In the genomic region with DNA sequence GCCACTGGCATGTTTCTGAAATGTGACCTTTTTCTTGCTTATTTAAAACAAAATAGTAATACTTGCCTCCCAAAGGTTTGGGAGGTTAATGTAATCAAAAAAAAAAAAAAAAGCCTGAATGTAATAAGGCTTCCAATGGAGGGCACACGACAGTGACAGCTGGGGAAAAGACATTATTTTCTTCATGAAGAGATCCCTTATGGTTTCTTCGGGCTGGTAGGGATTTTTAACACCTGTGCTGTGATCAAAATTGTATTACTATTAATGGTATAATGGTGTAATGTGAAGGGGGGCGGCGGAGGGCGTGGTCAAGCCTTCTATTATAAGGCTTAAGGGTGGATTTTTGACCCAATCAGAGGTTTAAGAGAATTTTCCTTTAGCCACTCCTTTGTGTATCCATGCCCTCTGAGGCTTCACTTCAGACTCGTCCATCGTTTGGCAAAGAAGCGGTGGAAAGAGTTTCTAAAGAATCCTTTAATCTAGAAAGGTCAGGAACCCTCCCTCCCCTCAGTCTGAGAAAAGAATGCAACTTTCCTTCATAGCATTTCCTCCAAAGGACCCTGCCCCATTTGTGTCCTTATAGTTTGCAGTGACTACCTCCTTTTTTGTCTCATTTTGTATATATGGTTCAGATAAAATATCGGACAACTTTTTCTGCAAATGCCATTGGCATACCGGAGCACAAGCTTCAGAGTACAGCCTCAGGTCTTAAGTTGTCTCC, we compare ENCODE assay signal across 8 cellular contexts.
DNase-seq lines count a peak whose midpoint lies in the region; ATAC-seq and TF ChIP-seq lines count a peak whose summit lies in the region.

No MANE protein-coding gene starts in this region.

- CTCF ChIA-PET in activated naive CD4-positive, alpha-beta T cell treated with anti-CD3 and anti-CD28 coated beads for 36 hours (lab: Charles Lee), result interaction anchor here (1.0 to 5.1 kb wide), 8 partner anchors 10 to 106 kb away, joined by 4 to 38 read pairs (median 8); partner anchors contain the start of gene CHD2

- H3K27me3 Mint-ChIP-seq in activated naive CD4-positive, alpha-beta T cell treated with anti-CD3 and anti-CD28 coated beads for 36 hours (ENCODE audit: low read depth), result no peaks in the 10 kb centered on the region

- in situ Hi-C loops in HAP-1 (cut with MboI; ENCODE audit: low sequenced_read_pairs), result no loop called here

- no peak for TF ChIP-seq CTCF in ovary (IDR thresholded peaks at IDR 0.05)

- H4K20me1 ChIP-seq in BLaER1, result no peaks in the 10 kb centered on the region

- H3K36me3 ChIP-seq in BLaER1 (no peaks in the 10 kb centered on the region), HAP-1 (replicated peaks) (no peaks in the 10 kb centered on the region), ovary (no peaks in the 10 kb centered on the region)

- H3K9me3 ChIP-seq in BLaER1, result no peaks in the 10 kb centered on the region
- H3K9me3 ChIP-seq in HAP-1, result no peaks in the 10 kb centered on the region
- no peaks in the 10 kb centered on the region for H3K9me3 ChIP-seq in ovary

- H3K4me1 ChIP-seq in BLaER1, result peaks cover 42% of the 10 kb centered on the region
- H3K4me1 ChIP-seq in HAP-1, result peaks cover 30% of the 10 kb centered on the region
- peaks cover 6% of the 10 kb centered on the region for H3K4me1 ChIP-seq in ovary (ENCODE audit: insufficient read depth)

- H3K36me3 Mint-ChIP-seq in activated naive CD4-positive, alpha-beta T cell treated with anti-CD3 and anti-CD28 coated beads for 36 hours (ENCODE audit: low read depth), result peaks cover 6% of the 10 kb centered on the region

- TF ChIP-seq POLR2A in ovary (IDR thresholded peaks at IDR 0.05), result no peak

- 8 to 27% (median 8%) methylated on average over 10 of the region's 10 CpGs for WGBS in ovary, 3 donors

- intact Hi-C loops in activated naive CD4-positive, alpha-beta T cell treated with anti-CD3 and anti-CD28 coated beads for 36 hours (cut with micrococcal nuclease), result no loop called here
- intact Hi-C loops in ovary (cut with DNase I), result no loop called here

- H3K4me1 Mint-ChIP-seq in activated naive CD4-positive, alpha-beta T cell treated with anti-CD3 and anti-CD28 coated beads for 36 hours (ENCODE audit: low read depth), result peaks cover 49% of the 10 kb centered on the region

- H3K27ac Mint-ChIP-seq in activated naive CD4-positive, alpha-beta T cell treated with anti-CD3 and anti-CD28 coated beads for 36 hours, result peak overlapping the region; percentile 99

- H3K27me3 ChIP-seq in BLaER1, result no peaks in the 10 kb centered on the region
- H3K27me3 ChIP-seq in HAP-1 (ENCODE audit: low read depth), result no peaks in the 10 kb centered on the region; the same call in 1 of the 2 replicates
- H3K27me3 ChIP-seq in ovary, result no peaks in the 10 kb centered on the region

- H3K4me3 Mint-ChIP-seq in activated naive CD4-positive, alpha-beta T cell treated with anti-CD3 and anti-CD28 coated beads for 36 hours, result peak overlapping the region; percentile 87

- peak overlapping the region; percentile 99 for H3K9ac ChIP-seq in BLaER1

- DNase-seq in HAP-1 (ENCODE audit: low spot score in 2 of 2) (peak; percentile 83 to 88), NCI-H524 treated with DMSO at 0.1 percent for 48 hours (lab: John Stamatoyannopoulos, UW) (peak; percentile 97), glomerular visceral epithelial cell (ENCODE audit: extremely low spot score) (peak; percentile 79), ovary (peak; percentile 69 to 83 (median 75))
- peak; percentile 82 for DNase-seq in activated naive CD4-positive, alpha-beta T cell treated with anti-CD3 and anti-CD28 coated beads for 36 hours

- H3K4me2 ChIP-seq in BLaER1, result peak overlapping the region; percentile 90

- H3K9me3 Mint-ChIP-seq in activated naive CD4-positive, alpha-beta T cell treated with anti-CD3 and anti-CD28 coated beads for 36 hours, result no peaks in the 10 kb centered on the region

- H3K4me3 ChIP-seq in BLaER1 (peak overlapping the region; percentile 70), HAP-1 (peak overlapping the region; percentile 39), ovary (peak overlapping the region; percentile 31)

- H3K27ac ChIP-seq in BLaER1 (peak overlapping the region; percentile 99), ovary (peak overlapping the region; percentile 10 to 94)

- no peak for ATAC-seq in HG03159 (IDR thresholded peaks at IDR 0.05; ENCODE audit: unreplicated experiment)
- ATAC-seq in GM18517 (IDR thresholded peaks at IDR 0.05; ENCODE audit: unreplicated experiment), result no peak

- TF ChIP-seq EP300 in ovary (IDR thresholded peaks at IDR 0.05), result no peak
